Comparison of ENCODE assay signal across 1 cellular context in the genomic region with DNA sequence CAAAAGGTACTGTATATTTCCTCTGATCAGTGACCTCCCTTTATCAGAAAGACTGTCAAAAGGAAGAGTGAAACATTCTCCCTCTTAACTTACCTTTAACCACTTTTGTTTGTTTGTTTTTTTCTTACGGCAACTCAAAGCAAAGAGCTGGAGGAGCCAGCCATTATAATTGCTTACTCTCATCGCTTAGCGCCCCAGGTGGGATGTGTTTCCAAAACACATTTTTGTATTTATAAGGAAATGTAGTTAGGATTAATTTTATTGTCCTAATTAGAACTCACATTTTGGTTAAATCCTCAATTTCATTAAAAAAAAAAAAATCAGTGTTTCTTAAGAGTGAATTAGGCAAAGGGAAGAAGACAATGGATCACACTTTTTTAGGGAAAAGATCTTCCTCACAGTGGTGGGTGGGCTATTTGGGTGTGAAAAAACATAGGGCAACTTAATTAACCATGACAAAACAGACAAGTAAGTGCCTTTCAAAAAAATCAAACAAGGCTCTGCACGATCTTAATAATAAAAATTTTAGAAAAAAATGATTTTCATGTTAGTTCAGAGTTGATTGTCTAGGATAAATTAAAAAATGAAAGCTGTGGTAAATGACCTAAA.
TF ChIP-seq lines count a peak whose summit lies in the region.

No MANE protein-coding gene starts in this region.

TF ChIP-seq in HepG2, 621 proteins besides CTCF, POLR2A, EP300 and RAD21:
- TF ChIP-seq, protein P1, sequence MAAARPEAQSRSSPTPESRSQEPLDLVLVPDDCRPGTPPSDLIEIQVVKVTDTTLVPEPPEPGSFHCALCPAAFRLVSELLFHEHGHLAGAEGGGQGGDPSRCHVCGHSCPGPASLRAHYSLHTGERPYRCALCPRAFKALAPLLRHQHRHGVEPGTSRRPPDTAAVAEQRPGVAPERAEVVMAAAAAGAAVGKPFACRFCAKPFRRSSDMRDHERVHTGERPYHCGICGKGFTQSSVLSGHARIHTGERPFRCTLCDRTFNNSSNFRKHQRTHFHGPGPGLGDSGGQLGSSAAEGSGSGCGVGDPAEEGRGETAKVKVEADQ (CRISPR knock-in tag; IDR thresholded peaks at IDR 0.05; ENCODE audit: borderline replicate concordance), result no peak
- TF ChIP-seq FOXP1 (IDR thresholded peaks at IDR 0.05) (no peak), FOXP1 (CRISPR knock-in tag; IDR thresholded peaks at IDR 0.05) (0 out of 2 replicates have a peak, but pooled peaks have one; percentile 10), GATAD2A (CRISPR knock-in tag; IDR thresholded peaks at IDR 0.05) (0 out of 2 replicates have a peak, but pooled peaks have one; percentile 27), AGO1 (IDR thresholded peaks at IDR 0.05; ENCODE audit: low read depth, low read length, poor library complexity, severe bottlenecking) (no peak), ZNF382 (CRISPR knock-in tag; IDR thresholded peaks at IDR 0.05; ENCODE audit: borderline replicate concordance) (no peak)
